In genomic region chr9:134193912-134194535, GRCh38 we compare ENCODE assay signal across 13 cellular contexts. TPM values are rescaled to one million over a fixed set of nuclear protein-coding genes. Genes with fewer than 3 reads are reported as not detected.
"Had no signal": no experiment of that assay in that cellular context is flagged by ENCODE, and none has a peak within 500 bp of the region (broad histone marks: within the 10 kb centered on the region; RNA-seq: fewer than 3 reads in every experiment).

No MANE protein-coding gene starts in this region.

- H3K9me3 Mint-ChIP-seq: activated naive CD4-positive, alpha-beta T cell treated with anti-CD3 and anti-CD28 coated beads, Interleukin-2, amount 10 ng/mL, durations not matched to agents 7 days and 5 days; activated T-helper 2 cell treated with anti-CD3 and anti-CD28 coated beads, Interferon-gamma antibody, Interleukin-2, Interleukin-4, amounts not matched to agents 10 μg/mL and 5 μg/mL and 100 μg/mL, durations not matched to agents 14 hours and 24 hours and 36 hours had no signal

- H3K4me3 ChIP-seq: psoas muscle had no signal

- H3K27ac ChIP-seq: psoas muscle had no signal

- H3K4me3 Mint-ChIP-seq: activated CD8-positive, alpha-beta memory T cell treated with anti-CD3 and anti-CD28 coated beads, Interleukin-2, amount 10 ng/mL, durations not matched to agents 7 days and 5 days; activated naive CD4-positive, alpha-beta T cell treated with anti-CD3 and anti-CD28 coated beads, Interleukin-2, amount 10 ng/mL, durations not matched to agents 7 days and 5 days had no signal

- H3K36me3 Mint-ChIP-seq: activated CD8-positive, alpha-beta memory T cell treated with anti-CD3 and anti-CD28 coated beads, Interleukin-2, amount 10 ng/mL, durations not matched to agents 7 days and 5 days; activated naive CD4-positive, alpha-beta T cell treated with anti-CD3 and anti-CD28 coated beads, Interleukin-2, amount 10 ng/mL, durations not matched to agents 7 days and 5 days had no signal

- H3K9me3 ChIP-seq: psoas muscle had no signal

- DNase-seq: activated CD8-positive, alpha-beta memory T cell treated with anti-CD3 and anti-CD28 coated beads, Interleukin-2, amount 10 ng/mL, durations not matched to agents 7 days and 5 days; activated naive CD4-positive, alpha-beta T cell treated with anti-CD3 and anti-CD28 coated beads, Interleukin-2, amount 10 ng/mL, durations not matched to agents 7 days and 5 days; activated T-cell treated with anti-CD3 and anti-CD28 coated beads, Interleukin-2, amount 50 U/mL, for 1 hour; stimulated activated CD4-positive, alpha-beta T cell treated with anti-CD3 and anti-CD28 coated beads, Interleukin-12 subunit alpha, Interleukin-12 subunit beta, amount 100 ng/mL, for 4 hours; stimulated activated CD4-positive, alpha-beta T cell treated with anti-CD3 and anti-CD28 coated beads, Interleukin-2, amount 100 ng/mL, for 24 hours; T-helper 9 cell had no signal

- H3K27ac Mint-ChIP-seq: activated CD8-positive, alpha-beta memory T cell treated with anti-CD3 and anti-CD28 coated beads, Interleukin-2, amount 10 ng/mL, durations not matched to agents 7 days and 5 days; activated naive CD4-positive, alpha-beta T cell treated with anti-CD3 and anti-CD28 coated beads, Interleukin-2, amount 10 ng/mL, durations not matched to agents 7 days and 5 days; activated T-helper 2 cell treated with anti-CD3 and anti-CD28 coated beads, Interferon-gamma antibody, Interleukin-2, Interleukin-4, amounts not matched to agents 10 μg/mL and 5 μg/mL and 100 μg/mL, durations not matched to agents 14 hours and 24 hours and 36 hours had no signal

- ATAC-seq: activated CD8-positive, alpha-beta memory T cell treated with anti-CD3 and anti-CD28 coated beads, Interleukin-2, amount 10 ng/mL, durations not matched to agents 7 days and 5 days; psoas muscle had no signal

RNA-seq across cellular contexts. Expression of gene RNU6ATAC, which starts 29.7 kb away (rescaled TPM):
- total RNA-seq: liver, osteoblast had no signal
- polyA plus RNA-seq: esophagus, liver, neural cell, psoas muscle, thymus had no signal
